Comparison of ENCODE assay signal across 19 cellular contexts in the genomic region with DNA sequence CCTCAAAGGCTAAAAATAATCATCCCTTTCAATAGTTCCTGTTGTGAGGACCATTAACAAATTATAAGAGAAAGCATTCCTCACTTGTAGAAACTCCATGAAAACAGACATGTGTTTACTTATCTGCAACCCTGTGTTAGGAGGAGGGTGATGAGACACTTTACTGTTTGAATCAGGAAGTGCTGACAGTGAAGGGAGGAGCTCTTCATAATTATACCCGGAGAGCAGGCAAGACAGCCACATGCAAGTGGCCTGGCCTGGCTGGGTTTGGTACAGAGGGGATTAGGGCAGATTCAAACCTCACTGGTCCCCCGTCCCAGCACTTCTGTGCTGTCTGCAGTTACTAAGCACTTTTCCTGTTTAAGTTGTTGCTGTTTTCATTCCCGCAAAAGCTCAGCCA.
DNase-seq lines count a peak whose midpoint lies in the region; TF ChIP-seq lines count a peak whose summit lies in the region.
"Had no signal": no experiment of that assay in that cellular context is flagged by ENCODE, and none has a peak within 500 bp of the region (broad histone marks: within the 10 kb centered on the region; RNA-seq: fewer than 3 reads in every experiment).

No MANE protein-coding gene starts in this region.

- no peak for TF ChIP-seq CTCF in osteocyte (IDR thresholded peaks at IDR 0.05)

- CTCF ChIA-PET in CD8-positive, alpha-beta memory T cell (lab: Charles Lee): no interaction called here

- H3K27me3 ChIP-seq in CD8-positive, alpha-beta memory T cell (ENCODE audit: insufficient read depth, low read length, poor library complexity, severe bottlenecking): no peaks in the 10 kb centered on the region

- H3K4me1 ChIP-seq in CD8-positive, alpha-beta memory T cell (ENCODE audit: insufficient read depth, low read length): no peaks in the 10 kb centered on the region

- peaks cover 12% of the 10 kb centered on the region for H3K4me1 Mint-ChIP-seq in osteocyte (ENCODE audit: unreplicated experiment)
- H3K4me1 Mint-ChIP-seq in CD8-positive, alpha-beta memory T cell: peaks cover 0 to 4% (median 0%) of the 10 kb centered on the region in 3 donors
- H3K4me1 Mint-ChIP-seq: activated B cell treated with CpG ODN at 0.5 μM for 24 hours; activated CD8-positive, alpha-beta memory T cell treated with anti-CD3 and anti-CD28 coated beads, Interleukin-2, amount 10 ng/mL, durations not matched to agents 7 days and 5 days had no signal

- H3K27ac ChIP-seq in CD8-positive, alpha-beta memory T cell (ENCODE audit: low read depth, low read length): no peak overlapping the region
- H3K27ac ChIP-seq: left ventricle myocardium inferior had no signal

- H3K9me3 ChIP-seq in CD8-positive, alpha-beta memory T cell (ENCODE audit: low read length): no peaks in the 10 kb centered on the region
- H3K9me3 ChIP-seq: left ventricle myocardium inferior had no signal

- H3K36me3 ChIP-seq in CD8-positive, alpha-beta memory T cell (ENCODE audit: insufficient read depth, low read length): no peaks in the 10 kb centered on the region
- H3K36me3 ChIP-seq: left ventricle myocardium inferior had no signal

- POLR2A ChIA-PET in CD8-positive, alpha-beta memory T cell (lab: Charles Lee): no interaction called here

- H3K27ac Mint-ChIP-seq in osteocyte (ENCODE audit: unreplicated experiment): peak overlapping the region; percentile 42
- H3K27ac Mint-ChIP-seq in CD8-positive, alpha-beta memory T cell: no peak overlapping the region
- H3K27ac Mint-ChIP-seq: activated B cell treated with CpG ODN at 0.5 μM for 24 hours; activated CD8-positive, alpha-beta memory T cell treated with anti-CD3 and anti-CD28 coated beads, Interleukin-2, amount 10 ng/mL, durations not matched to agents 7 days and 5 days; CD4-positive, alpha-beta T cell had no signal

- DNase-seq in NCI-H2029 (lab: John Stamatoyannopoulos, UW) (peak; percentile 13), NCI-H2029 treated with DMSO at 0.1 percent for 48 hours (lab: John Stamatoyannopoulos, UW) (no peak), NCI-H748 (lab: John Stamatoyannopoulos, UW; ENCODE audit: unreplicated experiment) (peak; percentile 76), foreskin melanocyte (peak; percentile 48), osteocyte (ENCODE audit: extremely low spot score, unreplicated experiment) (no peak), GF-D8 (lab: John Stamatoyannopoulos, UW) (no peak), HuH-7.5 (ENCODE audit: low spot score) (no peak)
- no peak for DNase-seq in CD8-positive, alpha-beta memory T cell
- DNase-seq: activated B cell treated with CpG ODN at 0.5 μM for 24 hours; activated CD8-positive, alpha-beta memory T cell treated with anti-CD3 and anti-CD28 coated beads, Interleukin-2, amount 10 ng/mL, durations not matched to agents 7 days and 5 days; activated gamma-delta T cell treated with Interleukin-2 at 50 U/mL for 16 hours; aorta; CD4-positive, alpha-beta T cell; cortex of kidney; GDM1; hippocampal formation; left ventricle myocardium inferior; NCI-H1092 treated with DMSO at 0.1 percent for 48 hours; stimulated activated naive CD4-positive, alpha-beta T cell treated with Interleukin-2 at 50 U/mL for 16 hours had no signal

- H3K4me3 Mint-ChIP-seq in osteocyte (ENCODE audit: unreplicated experiment): no peak overlapping the region
- no peak overlapping the region for H3K4me3 Mint-ChIP-seq in CD8-positive, alpha-beta memory T cell
- H3K4me3 Mint-ChIP-seq: activated B cell treated with CpG ODN at 0.5 μM for 24 hours; activated CD8-positive, alpha-beta memory T cell treated with anti-CD3 and anti-CD28 coated beads, Interleukin-2, amount 10 ng/mL, durations not matched to agents 7 days and 5 days; CD4-positive, alpha-beta T cell had no signal

- no peaks in the 10 kb centered on the region for H3K9me3 Mint-ChIP-seq in osteocyte (ENCODE audit: unreplicated experiment)
- peaks cover 0 to 10% (median 2%) of the 10 kb centered on the region in 5 donors for H3K9me3 Mint-ChIP-seq in CD8-positive, alpha-beta memory T cell
- H3K9me3 Mint-ChIP-seq: activated B cell treated with CpG ODN at 0.5 μM for 24 hours had no signal

- H3K36me3 Mint-ChIP-seq in osteocyte (ENCODE audit: unreplicated experiment): no peaks in the 10 kb centered on the region
- H3K36me3 Mint-ChIP-seq in CD8-positive, alpha-beta memory T cell: peaks cover 11 to 52% (median 15%) of the 10 kb centered on the region in 3 donors
- H3K36me3 Mint-ChIP-seq: activated CD8-positive, alpha-beta memory T cell treated with anti-CD3 and anti-CD28 coated beads, Interleukin-2, amount 10 ng/mL, durations not matched to agents 7 days and 5 days had no signal

- H3K27me3 Mint-ChIP-seq in osteocyte (ENCODE audit: unreplicated experiment): peaks cover 3% of the 10 kb centered on the region
- no peaks in the 10 kb centered on the region for H3K27me3 Mint-ChIP-seq in CD8-positive, alpha-beta memory T cell
- H3K27me3 Mint-ChIP-seq: activated B cell treated with CpG ODN at 0.5 μM for 24 hours; activated CD8-positive, alpha-beta memory T cell treated with anti-CD3 and anti-CD28 coated beads, Interleukin-2, amount 10 ng/mL, durations not matched to agents 7 days and 5 days; CD4-positive, alpha-beta T cell had no signal

- no peak overlapping the region for H3K4me3 ChIP-seq in CD8-positive, alpha-beta memory T cell (ENCODE audit: low read length)
- H3K4me3 ChIP-seq: left ventricle myocardium inferior had no signal

Comparison
In these comparisons a context has a peak if more than half of its experiments do, and no peak if none do; other contexts are left out.
1. DNase-seq: peak in NCI-H2029 (single experiment), NCI-H748 (single experiment) and foreskin melanocyte (single experiment); none in NCI-H2029 treated with DMSO at 0.1 percent for 48 hours (single experiment), osteocyte (single experiment), CD8-positive, alpha-beta memory T cell (0 of 5), GF-D8 (single experiment) and HuH-7.5 (single experiment).